8 cellular contexts compared by ENCODE assay signal in genomic region chr6:39114707-39115599, GRCh38. TPM values are rescaled to one million over a fixed set of nuclear protein-coding genes. Genes with fewer than 3 reads are reported as not detected.
DNase-seq lines count a peak whose midpoint lies in the region; ATAC-seq and TF ChIP-seq lines count a peak whose summit lies in the region.

A gene with protein sequence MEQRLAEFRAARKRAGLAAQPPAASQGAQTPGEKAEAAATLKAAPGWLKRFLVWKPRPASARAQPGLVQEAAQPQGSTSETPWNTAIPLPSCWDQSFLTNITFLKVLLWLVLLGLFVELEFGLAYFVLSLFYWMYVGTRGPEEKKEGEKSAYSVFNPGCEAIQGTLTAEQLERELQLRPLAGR (minus strand): TSS chr6:39115186. CDS start chr6:39115089, 97 bp downstream.

- H3K27ac ChIP-seq in adrenal gland (peak within 1 kb of the TSS; percentile 49 to 96 (median 85)), heart left ventricle (peak within 1 kb of the TSS; percentile 84 to 99 (median 96)), transverse colon (peak within 1 kb of the TSS; percentile 92 to 96 (median 93))

- peaks cover 5% of the 10 kb centered on the region for H3K36me3 Mint-ChIP-seq in T-cell

- no peak for TF ChIP-seq EP300 in transverse colon (IDR thresholded peaks at IDR 0.05; ENCODE audit: low read depth)

- H3K27me3 ChIP-seq in adrenal gland = no peaks in the 10 kb centered on the region
- H3K27me3 ChIP-seq in heart left ventricle = no peaks in the 10 kb centered on the region
- no peaks in the 10 kb centered on the region for H3K27me3 ChIP-seq in transverse colon

- H3K9me3 ChIP-seq in adrenal gland (replicated peaks in 1 of 3) (no peaks in the 10 kb centered on the region), heart left ventricle (no peaks in the 10 kb centered on the region), transverse colon (no peaks in the 10 kb centered on the region)

- CTCF ChIA-PET in T-cell (lab: Charles Lee) = interaction anchor here in 1 of 2 donors (0.7 to 2.0 kb wide), 2 partner anchors 13 to 242 kb away, joined by 3 to 6 read pairs; no protein-coding TSS in a partner anchor

- no peak for TF ChIP-seq CTCF in GM13976 (IDR thresholded peaks at IDR 0.05; ENCODE audit: borderline replicate concordance, control extremely low read depth, extremely low read depth, insufficient read depth, missing control alignments)
- TF ChIP-seq CTCF in adrenal gland (IDR thresholded peaks at IDR 0.05) = no peak
- TF ChIP-seq CTCF in heart left ventricle (IDR thresholded peaks at IDR 0.05) = peak in 1 of 12 donors; percentile 6
- no peak for TF ChIP-seq CTCF in transverse colon (IDR thresholded peaks at IDR 0.05)

- H3K4me1 ChIP-seq in adrenal gland (replicated peaks in 1 of 2) (no peaks in the 10 kb centered on the region), heart left ventricle (peaks cover 0 to 30% (median 14%) of the 10 kb centered on the region in 12 donors), transverse colon (peaks cover 5 to 27% (median 15%) of the 10 kb centered on the region in 4 donors)

- in situ Hi-C loops in GM13976 (cut with MboI; ENCODE audit: low sequenced_read_pairs, unreplicated experiment) (no loop called here), transverse colon (cut with MboI; ENCODE audit: low pct_ligation_motif_present in 1 of 4, low pct_unique_long_range_greater_than_20kb in 1 of 4, low sequenced_read_pairs in 3 of 4) (no loop called here)

- intact Hi-C loops in adrenal gland (cut with DNase I) (no loop called here), heart left ventricle (cut with DNase I) (loop anchor here in 1 of 10 donors (10.0 kb wide), 1 partner anchor 410 kb away; the partner anchor contains the start of gene GLO1), transverse colon (cut with DNase I; ENCODE audit: low total_unique reads) (loop anchor here (5.0 kb wide), 1 partner anchor 677 kb away; the partner anchor contains the start of gene DAAM2)

- H3K4me3 Mint-ChIP-seq in T-cell = peak within 1 kb of the TSS; percentile 85 to 98 (median 91)

- H3K4me1 Mint-ChIP-seq in T-cell = peaks cover 53 to 63% (median 55%) of the 10 kb centered on the region in 3 donors

- H3K27ac Mint-ChIP-seq in T-cell = peak within 1 kb of the TSS; percentile 93 to 99

- DNase-seq in GM13976 (ENCODE audit: low spot score) = peak; percentile 92
- DNase-seq in NCI-H1436 (lab: John Stamatoyannopoulos, UW) = peak; percentile 92
- DNase-seq in T-cell = peak; percentile 80 to 93 (median 87)
- peak; percentile 90 to 96 (median 93) for DNase-seq in adrenal gland
- peak; percentile 91 to 97 (median 94) for DNase-seq in heart left ventricle
- peak; percentile 88 for DNase-seq in pons (ENCODE audit: low spot score)
- DNase-seq in transverse colon = peak; percentile 94

- WGBS in adrenal gland, 4 donors = 0 to 1% (median 1%) methylated on average over 7 to 68 of the region's 68 CpGs
- WGBS in heart left ventricle, 4 donors = 1 to 2% (median 1%) methylated on average over 33 to 68 of the region's 68 CpGs
- 3% methylated on average over 39 of the region's 68 CpGs; no CpG with 5 or more reads in 1 of the 2 donors for WGBS in transverse colon (ENCODE audit: low coverage in 1 of 2), 2 donors

- TF ChIP-seq POLR2A in adrenal gland (IDR thresholded peaks at IDR 0.05) (peak; percentile 44 to 78), heart left ventricle (IDR thresholded peaks at IDR 0.05) (peak in 1 of 2 donors; percentile 75), transverse colon (IDR thresholded peaks at IDR 0.05) (peak; percentile 84)

- H3K36me3 ChIP-seq in adrenal gland (replicated peaks in 1 of 2) (no peaks in the 10 kb centered on the region), heart left ventricle (peaks cover 0 to 11% (median 6%) of the 10 kb centered on the region in 9 donors), transverse colon (peaks cover 0 to 2% (median 0%) of the 10 kb centered on the region in 4 donors)

- H3K27me3 Mint-ChIP-seq in T-cell = no peaks in the 10 kb centered on the region

- H3K9me3 Mint-ChIP-seq in T-cell = no peaks in the 10 kb centered on the region

- H3K4me3 ChIP-seq in adrenal gland (peak within 1 kb of the TSS in 3 of 4 donors; percentile 43 to 85 (median 51)), heart left ventricle (peak within 1 kb of the TSS; percentile 57 to 87 (median 76)), transverse colon (peak within 1 kb of the TSS; percentile 32 to 64 (median 52))

- POLR2A ChIA-PET in T-cell (lab: Charles Lee) = interaction anchor here in 1 of 2 donors (0.8 kb wide), 1 partner anchor 14 kb away, joined by 5 read pairs; no protein-coding TSS in a partner anchor

- peak; percentile 93 for ATAC-seq in HG02840 (IDR thresholded peaks at IDR 0.05; ENCODE audit: low FRiP score, unreplicated experiment)
- peak; percentile 80 to 92 (median 92) for ATAC-seq in T-cell (replicated peaks in 1 of 4)
- ATAC-seq in heart left ventricle = peak; percentile 92 to 99 (median 98)

RNA-seq across cellular contexts. Expression of the gene that starts here (rescaled TPM):
- total RNA-seq in T-cell (10 to 100 TPM; 14.0 to 25.4 (median 19.2) TPM), adrenal gland (10 to 100 TPM; 11.4 to 25.1 (median 14.0) TPM), heart left ventricle (10 to 100 TPM in 4 of 9 donors, 1 to 10 TPM in 5; 6.5 to 14.6 (median 9.2) TPM), transverse colon (10 to 100 TPM in 3 of 4 donors, 1 to 10 TPM in 1; 2.2 to 30.7 (median 21.1) TPM)
- polyA plus RNA-seq in adrenal gland (10 to 100 TPM in 2 of 3 donors, 1 to 10 TPM in 1; 9.0 to 13.2 (median 10.5) TPM), heart left ventricle (10 to 100 TPM in 1 of 2 donors, 1 to 10 TPM in 1; 9.6 to 10.3 TPM)

Comparison
In these comparisons a context has a peak if more than half of its experiments do, and no peak if none do; other contexts are left out.
1. Peak in every context shown above with its lines: DNase-seq, ATAC-seq, H3K4me3 ChIP-seq and H3K27ac ChIP-seq.